Comparison of ENCODE assay signal across 20 cellular contexts in the genomic region with DNA sequence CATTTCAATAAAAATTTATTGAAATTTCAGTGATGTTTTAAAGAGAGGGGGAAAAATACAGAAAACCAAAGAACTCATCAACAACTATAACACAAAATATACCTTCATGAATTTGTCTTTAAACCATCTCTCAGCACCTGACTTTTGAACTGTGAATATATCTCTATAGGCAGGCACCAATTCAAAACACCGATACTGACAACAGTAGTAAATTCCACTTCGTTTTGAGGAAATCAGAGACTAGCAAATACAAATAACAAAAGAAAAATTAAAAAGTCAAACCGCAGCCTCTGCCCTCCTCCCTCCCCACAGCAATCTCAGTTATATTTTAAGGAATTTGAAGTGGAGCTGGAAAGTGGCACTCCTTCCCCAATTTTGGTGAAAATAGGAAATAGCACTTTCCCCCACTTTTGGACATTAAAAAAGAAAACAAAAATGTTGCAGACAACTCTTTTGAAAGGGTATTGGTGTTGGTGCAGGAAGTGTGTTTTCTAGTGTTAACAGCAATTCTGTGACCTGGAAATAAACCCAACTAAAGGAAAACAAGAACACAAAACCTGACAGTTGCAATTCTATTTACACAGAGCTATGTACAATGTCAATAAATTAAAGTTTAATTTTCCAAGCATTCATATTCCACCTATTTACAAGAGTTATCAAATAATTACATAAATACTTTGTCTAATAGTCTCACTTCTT. TPM values are rescaled to one million over a fixed set of nuclear protein-coding genes. Genes with fewer than 3 reads are reported as not detected.
DNase-seq lines count a peak whose midpoint lies in the region; ATAC-seq, FAIRE-seq and TF ChIP-seq lines count a peak whose summit lies in the region.
"Had no signal": no experiment of that assay in that cellular context is flagged by ENCODE, and none has a peak within 500 bp of the region (broad histone marks: within the 10 kb centered on the region; RNA-seq: fewer than 3 reads in every experiment).

No MANE protein-coding gene starts in this region.

- ATAC-seq in right lobe of liver, result no peak
- ATAC-seq in GM19463 (IDR thresholded peaks at IDR 0.05; ENCODE audit: unreplicated experiment), result no peak
- ATAC-seq: effector memory CD8-positive, alpha-beta T cell; stimulated activated naive CD8-positive, alpha-beta T cell treated with anti-CD3 and anti-CD28 coated beads, Interleukin-15, Interleukin-2, amounts not matched to agents 100 U/mL and 50 U/mL, for 24 hours had no signal

- intact Hi-C loops in right lobe of liver (cut with DNase I), result no loop called here

- H3K4me1 ChIP-seq in adipocyte (ENCODE audit: control insufficient read depth, insufficient read depth, low read length), result peaks cover 30% of the 10 kb centered on the region
- H3K4me1 ChIP-seq in right lobe of liver, result peaks cover 0 to 24% (median 0%) of the 10 kb centered on the region in 4 donors
- peaks cover 4 to 18% (median 17%) of the 10 kb centered on the region in 3 donors for H3K4me1 ChIP-seq in skeletal muscle tissue (ENCODE audit: control insufficient read depth in 3 of 3, insufficient read depth in 3 of 3, low read length in 3 of 3)
- H3K4me1 ChIP-seq: parathyroid adenoma had no signal

- no peaks in the 10 kb centered on the region for H3K9me3 ChIP-seq in adipocyte (ENCODE audit: control insufficient read depth, low read length)
- no peaks in the 10 kb centered on the region for H3K9me3 ChIP-seq in right lobe of liver
- H3K9me3 ChIP-seq in skeletal muscle tissue (ENCODE audit: control insufficient read depth in 3 of 3, low read length in 3 of 3), result no peaks in the 10 kb centered on the region

- H3K9ac ChIP-seq in adipocyte (ENCODE audit: low read length) (peak overlapping the region; percentile 79), skeletal muscle tissue (ENCODE audit: low read depth in 1 of 3, low read length in 3 of 3) (no peak overlapping the region)
- H3K9ac ChIP-seq: parathyroid adenoma had no signal

- DNase-seq in ELR (ENCODE audit: low read depth), result peak; percentile 53
- peak; percentile 50 for DNase-seq in adipocyte (ENCODE audit: low read depth)
- DNase-seq in right lobe of liver, result no peak
- no peak for DNase-seq in stimulated activated CD4-positive, alpha-beta T cell treated with anti-CD3 and anti-CD28 coated beads, Interleukin-4, amount 100 ng/mL, for 24 hours
- DNase-seq in H54 (ENCODE audit: insufficient read length, low spot score), result no peak
- no peak for DNase-seq in hepatic stellate cell (ENCODE audit: low spot score)
- DNase-seq: activated CD4-positive, alpha-beta T cell treated with anti-CD3 and anti-CD28 coated beads for 4 hours; central memory CD4-positive, alpha-beta T cell; effector memory CD8-positive, alpha-beta T cell; KBM-7; NCI-H1417 treated with DMSO at 0.1 percent for 48 hours; NCI-H345; SHP77; stimulated activated CD4-positive, alpha-beta T cell treated with anti-CD3 and anti-CD28 coated beads, Interleukin-12 subunit alpha, Interleukin-12 subunit beta, amount 100 ng/mL, for 4 hours; stimulated activated naive CD8-positive, alpha-beta T cell treated with anti-CD3 and anti-CD28 coated beads, Interleukin-15, Interleukin-2, amounts not matched to agents 100 U/mL and 50 U/mL, for 24 hours had no signal

- H3K36me3 ChIP-seq in adipocyte (ENCODE audit: control insufficient read depth, insufficient read depth, low read length, severe bottlenecking) (peaks cover 38% of the 10 kb centered on the region), right lobe of liver (peaks cover 0 to 35% (median 12%) of the 10 kb centered on the region in 4 donors), skeletal muscle tissue (ENCODE audit: control insufficient read depth in 3 of 3, insufficient read depth in 3 of 3, low read length in 3 of 3) (peaks cover 13 to 32% (median 27%) of the 10 kb centered on the region in 3 donors)

- H3K4me3 ChIP-seq in adipocyte (ENCODE audit: low read length), result peak overlapping the region; percentile 77
- peak overlapping the region in 1 of 3 donors; percentile 57 for H3K4me3 ChIP-seq in right lobe of liver
- H3K4me3 ChIP-seq in skeletal muscle tissue (ENCODE audit: low read length in 3 of 3), result no peak overlapping the region

- no peak for TF ChIP-seq CTCF in right lobe of liver (IDR thresholded peaks at IDR 0.05)

- no peaks in the 10 kb centered on the region for H3K27me3 ChIP-seq in adipocyte (replicated peaks; ENCODE audit: control insufficient read depth, insufficient read depth, low read length)
- H3K27me3 ChIP-seq in right lobe of liver, result peaks cover 0 to 6% of the 10 kb centered on the region in 2 donors
- peaks cover 22 to 27% (median 25%) of the 10 kb centered on the region in 3 donors for H3K27me3 ChIP-seq in skeletal muscle tissue (ENCODE audit: control insufficient read depth in 3 of 3, insufficient read depth in 3 of 3, low read length in 3 of 3)

- no peak for TF ChIP-seq POLR2A in right lobe of liver (IDR thresholded peaks at IDR 0.05)
- TF ChIP-seq POLR2A in H54 (IDR thresholded peaks at IDR 0.05; ENCODE audit: low read depth, low read length), result no peak

- H3K27ac ChIP-seq in right lobe of liver (peak overlapping the region in 2 of 3 donors; percentile 66 to 83), skeletal muscle tissue (ENCODE audit: low read depth, low read length) (peak overlapping the region; percentile 71)
- H3K27ac ChIP-seq: parathyroid adenoma had no signal

- 20% methylated on average over 3 of the region's 3 CpGs for WGBS in right lobe of liver (ENCODE audit: insufficient coverage, low coverage, low lambda C conversion rate, missing lambda C conversion rate)

- no peak for FAIRE-seq in H54 (lab: Jason Lieb, UNC)
- FAIRE-seq: D721Med, frontal cortex had no signal

RNA-seq across cellular contexts. Expression of gene TBX3, which starts 13.6 kb away (rescaled TPM):
- total RNA-seq in right lobe of liver (10 to 100 TPM; 15.6 to 44.0 (median 27.8) TPM), skeletal muscle tissue (16.7 TPM)

Comparison
In these comparisons a context has a peak if more than half of its experiments do, and no peak if none do; other contexts are left out.
1. DNase-seq: peak in ELR (single experiment) and adipocyte (single experiment); none in right lobe of liver (0 of 3), stimulated activated CD4-positive, alpha-beta T cell treated with anti-CD3 and anti-CD28 coated beads, Interleukin-4, amount 100 ng/mL, for 24 hours (single experiment), H54 (single experiment) and hepatic stellate cell (single experiment).